In the genomic region with DNA sequence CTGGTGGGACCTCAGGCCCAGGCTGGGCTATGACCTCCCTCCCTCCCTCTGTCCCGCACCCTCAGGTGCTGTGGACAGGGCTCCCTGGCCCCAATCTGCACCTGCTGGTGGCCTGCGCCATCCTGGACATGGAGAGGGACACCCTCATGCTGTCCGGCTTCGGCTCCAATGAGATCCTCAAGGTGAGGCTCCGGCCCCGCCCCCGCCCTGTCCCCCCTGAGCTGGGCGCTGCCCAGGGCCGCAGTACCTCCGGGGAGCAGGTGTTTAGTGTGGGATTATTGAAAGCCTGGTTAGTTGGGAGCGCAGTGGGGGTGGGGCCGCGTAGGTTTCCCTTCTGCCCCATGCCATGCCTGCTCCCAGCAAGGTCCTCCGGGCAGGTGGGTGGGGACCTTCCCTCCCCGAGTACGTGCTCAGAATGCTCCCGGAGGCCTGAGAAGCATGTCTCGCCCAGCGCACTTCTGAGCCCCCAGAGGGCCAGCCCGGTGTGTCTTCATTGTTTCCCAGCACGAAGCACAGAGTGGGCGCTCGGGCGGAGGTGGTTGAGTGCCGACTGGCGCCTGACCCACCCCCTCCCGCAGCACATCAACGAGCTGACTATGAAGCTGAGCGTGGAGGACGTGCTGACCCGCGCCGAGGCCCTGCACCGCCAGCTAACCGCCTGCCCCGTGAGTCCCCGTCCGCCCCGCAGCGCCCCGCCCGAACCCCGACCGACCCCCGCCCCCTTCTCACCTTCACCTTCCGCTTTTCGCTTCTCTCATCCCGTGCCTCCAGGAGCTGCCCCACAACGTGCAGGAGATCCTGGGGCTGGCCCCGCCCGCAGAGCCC, we compare ENCODE assay signal across 15 cellular contexts. TPM values are rescaled to one million over a fixed set of nuclear protein-coding genes. Genes with fewer than 3 reads are reported as not detected.
A peak's percentile ranks its signal among the peaks of the same experiment; 100 is the strongest.
DNase-seq lines count a peak whose midpoint lies in the region; ATAC-seq, FAIRE-seq and TF ChIP-seq lines count a peak whose summit lies in the region.
"Had no signal": no experiment of that assay in that cellular context is flagged by ENCODE, and none has a peak within 500 bp of the region (broad histone marks: within the 10 kb centered on the region; RNA-seq: fewer than 3 reads in every experiment).

No MANE protein-coding gene starts in this region.

- H3K27ac ChIP-seq in small intestine (ENCODE audit: low read depth in 1 of 2, low read length in 1 of 2) (no peak overlapping the region), PC-3 (ENCODE audit: low read length) (no peak overlapping the region)
- H3K27ac ChIP-seq: body of pancreas, thoracic aorta had no signal

- ATAC-seq in PC-3, result no peak
- no peak for ATAC-seq in left cardiac atrium
- ATAC-seq: body of pancreas, left ventricle myocardium superior, WTC11 had no signal

- peaks cover 2 to 5% of the 10 kb centered on the region in 2 donors for H3K4me1 ChIP-seq in small intestine (ENCODE audit: control insufficient read depth in 2 of 2, insufficient read depth in 1 of 2, low read depth in 1 of 2, low read length in 1 of 2)
- peaks cover 12% of the 10 kb centered on the region for H3K4me1 ChIP-seq in PC-3 (ENCODE audit: insufficient read depth, low read length)

- no TSS peak for BruUV-seq in PC-3 (replicated peaks; lab: Mats Ljungman, UMichigan)

- H3F3A ChIP-seq in PC-3 (ENCODE audit: low read length, unreplicated experiment), result peaks cover 3% of the 10 kb centered on the region

- H3K9me3 ChIP-seq in small intestine (ENCODE audit: control insufficient read depth, low read depth) (no peaks in the 10 kb centered on the region), PC-3 (ENCODE audit: low read length) (no peaks in the 10 kb centered on the region)
- H3K9me3 ChIP-seq: body of pancreas, thoracic aorta had no signal

- intact Hi-C loops in PC-3 (cut with micrococcal nuclease) (no loop called here), left cardiac atrium (cut with DNase I) (no loop called here)

- H3K79me2 ChIP-seq in PC-3 (ENCODE audit: low read length), result no peaks in the 10 kb centered on the region

- TF ChIP-seq CTCF in PC-3 (conservative IDR thresholded peaks at IDR 0.05; ENCODE audit: low read depth, low read length), result no peak

- H3K36me3 ChIP-seq in small intestine (ENCODE audit: control insufficient read depth in 2 of 2, insufficient read depth in 2 of 2, low read length in 2 of 2), result peaks cover 18 to 20% of the 10 kb centered on the region in 2 donors
- H3K36me3 ChIP-seq in PC-3 (ENCODE audit: low read depth, low read length), result peaks cover 10% of the 10 kb centered on the region

- no peak for FAIRE-seq in small intestine (lab: Jason Lieb, UNC)

- CTCF ChIA-PET in PC-3 (lab: Charles Lee), result no interaction called here

- H3K27me3 ChIP-seq in small intestine (ENCODE audit: control insufficient read depth in 2 of 2, insufficient read depth in 2 of 2, low read length in 2 of 2), result no peaks in the 10 kb centered on the region
- no peaks in the 10 kb centered on the region for H3K27me3 ChIP-seq in PC-3 (ENCODE audit: low read length)
- H3K27me3 ChIP-seq: body of pancreas had no signal

- H3K9ac ChIP-seq in PC-3 (ENCODE audit: low read length), result no peak overlapping the region

- H3K4me3 ChIP-seq in small intestine (ENCODE audit: low read depth in 1 of 2, low read length in 2 of 2) (peak overlapping the region in 1 of 2 donors; percentile 25), PC-3 (ENCODE audit: low read length) (no peak overlapping the region)
- H3K4me3 ChIP-seq: body of pancreas, thoracic aorta had no signal

- DNase-seq in NCI-H187 (lab: John Stamatoyannopoulos, UW) (peak; percentile 10 to 36), NCI-H187 treated with DMSO at 0.1 percent for 48 hours (lab: John Stamatoyannopoulos, UW) (no peak), NCI-H69 (lab: John Stamatoyannopoulos, UW) (peak; percentile 61), small intestine (peak; percentile 34), PC-3 (no peak), left cardiac atrium (no peak)
- DNase-seq: activated naive CD4-positive, alpha-beta T cell treated with anti-CD3 and anti-CD28 coated beads, Interleukin-2, amount 10 ng/mL, durations not matched to agents 7 days and 5 days; body of pancreas; H9; left ventricle myocardium superior; naive B cell; NCI-H2171; stimulated activated CD4-positive, alpha-beta T cell treated with anti-CD3 and anti-CD28 coated beads, Interleukin-15, amount 100 ng/mL, for 24 hours had no signal

- no peaks in the 10 kb centered on the region for H3K9me2 ChIP-seq in PC-3 (replicated peaks; ENCODE audit: low read length)

- H2AFZ ChIP-seq in PC-3 (ENCODE audit: low read length), result no peak overlapping the region

- no peak overlapping the region for H3K4me2 ChIP-seq in PC-3 (ENCODE audit: low read length)

- WGBS in small intestine, 3 donors, result 16 to 62% (median 52%) methylated on average over 35 to 51 of the region's 51 CpGs

- H4K20me1 ChIP-seq in PC-3 (ENCODE audit: low read length), result no peaks in the 10 kb centered on the region

- POLR2A ChIA-PET in PC-3 (lab: Charles Lee; ENCODE audit: unreplicated experiment), result no interaction called here

RNA-seq across cellular contexts. Expression of gene IL4I1, which starts 8.8 kb away (rescaled TPM):
- polyA plus RNA-seq in small intestine, result 1 to 10 TPM in 2 of 3 donors, not detected in 1; 1.0 to 1.3 TPM
- total RNA-seq in PC-3 (2014; rRNA removed) (0.29 and 2.2 TPM in 2 replicates), left cardiac atrium (under 1 TPM; 0.34 to 0.38 TPM)
- total RNA-seq: left ventricle myocardium superior had no signal

RNA-seq across cellular contexts. Expression of gene TBC1D17, which starts 10.4 kb away (rescaled TPM):
- polyA plus RNA-seq in small intestine, result 10 to 100 TPM; 23.6 to 52.6 (median 36.2) TPM
- total RNA-seq in PC-3 (2014; rRNA removed), result 17.8 and 18.8 TPM in 2 replicates
- 10 to 100 TPM; 28.3 to 36.0 TPM for total RNA-seq in left cardiac atrium

RNA-seq across cellular contexts. Expression of gene AKT1S1, which starts 10.7 kb away (rescaled TPM):
- polyA plus RNA-seq in small intestine, result 10 to 100 TPM; 30.6 to 54.9 (median 35.1) TPM
- total RNA-seq in PC-3 (2014; rRNA removed), result 42.3 and 61.0 TPM in 2 replicates
- 10 to 100 TPM; 33.5 to 36.6 TPM for total RNA-seq in left cardiac atrium

RNA-seq across cellular contexts. Expression of gene PNKP, which starts 20.5 kb away (rescaled TPM):
- 10 to 100 TPM; 45.9 to 49.9 (median 49.4) TPM for polyA plus RNA-seq in small intestine
- 141 and 172 TPM in 2 replicates for total RNA-seq in PC-3 (2014; rRNA removed)
- total RNA-seq in left cardiac atrium, result 10 to 100 TPM; 38.7 to 54.5 TPM

RNA-seq across cellular contexts. Expression of gene PTOV1, which starts 36.9 kb away (rescaled TPM):
- 100 to 1,000 TPM in 1 of 3 donors, 10 to 100 TPM in 2; 71.4 to 101 (median 74.8) TPM for polyA plus RNA-seq in small intestine
- total RNA-seq in PC-3 (2014; rRNA removed) (138 and 148 TPM in 2 replicates), left cardiac atrium (100 to 1,000 TPM; 113 to 122 TPM)

Comparison
In these comparisons a context has a peak if more than half of its experiments do, and no peak if none do; other contexts are left out.
1. DNase-seq: peak in NCI-H187 (2 of 2), NCI-H69 (single experiment) and small intestine (single experiment); none in NCI-H187 treated with DMSO at 0.1 percent for 48 hours (single experiment), PC-3 (single experiment) and left cardiac atrium (single experiment).